ENCODE assay signal across 14 cellular contexts in the genomic region with DNA sequence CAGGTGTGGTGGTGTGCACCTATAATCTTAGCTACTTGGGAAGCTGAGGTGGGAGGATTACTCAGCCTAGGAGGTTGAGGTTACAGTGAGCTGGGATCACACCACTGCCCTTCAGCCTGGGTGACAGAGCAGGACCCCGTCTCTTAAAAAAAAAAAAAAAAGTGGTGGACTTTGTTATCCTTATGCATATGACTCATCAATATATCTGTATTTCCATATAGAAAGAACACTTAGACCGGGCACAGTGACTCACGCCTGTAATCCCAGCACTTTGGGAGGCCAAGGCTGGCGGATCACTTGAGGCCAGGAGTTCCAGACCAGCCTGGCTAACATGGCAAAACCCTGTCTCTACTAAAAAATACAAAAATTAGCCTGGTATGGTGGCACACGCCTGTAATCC. TPM values are rescaled to one million over a fixed set of nuclear protein-coding genes. Genes with fewer than 3 reads are reported as not detected.
DNase-seq lines count a peak whose midpoint lies in the region; ATAC-seq and TF ChIP-seq lines count a peak whose summit lies in the region.
"Not testable (repeated sequence)": the region's sequence is repeated elsewhere in the genome, so short reads cannot be mapped to it uniquely, and the experiment has no call there.
"Had no signal": no experiment of that assay in that cellular context is flagged by ENCODE, and none has a peak within 500 bp of the region (broad histone marks: within the 10 kb centered on the region; RNA-seq: fewer than 3 reads in every experiment).

No MANE protein-coding gene starts in this region.

- peaks cover 17% of the 10 kb centered on the region for H3K4me1 Mint-ChIP-seq in Caco-2 (ENCODE audit: low read depth, unreplicated experiment)
- H3K4me1 Mint-ChIP-seq in activated CD8-positive, alpha-beta memory T cell treated with anti-CD3 and anti-CD28 coated beads, Interleukin-2, amount 10 ng/mL, durations not matched to agents 7 days and 5 days, result peaks cover 49% of the 10 kb centered on the region
- H3K4me1 Mint-ChIP-seq in naive thymus-derived CD4-positive, alpha-beta T cell, result peaks cover 17 to 54% (median 49%) of the 10 kb centered on the region in 7 donors
- peaks cover 17 to 36% of the 10 kb centered on the region in 2 donors for H3K4me1 Mint-ChIP-seq in stimulated activated naive B cell treated with anti-CD40 and anti-IgM and Interleukin-4, amounts not matched to agents 10 μg/mL and 1 μg/mL and 100 μg/mL, for 72 hours

- TF ChIP-seq POLR2A in adrenal gland (IDR thresholded peaks at IDR 0.05); heart left ventricle (IDR thresholded peaks at IDR 0.05): not testable (repeated sequence)

- H3K4me3 Mint-ChIP-seq in Caco-2 (ENCODE audit: unreplicated experiment), result peak overlapping the region; percentile 96
- H3K4me3 Mint-ChIP-seq in activated CD8-positive, alpha-beta memory T cell treated with anti-CD3 and anti-CD28 coated beads, Interleukin-2, amount 10 ng/mL, durations not matched to agents 7 days and 5 days; stimulated activated naive B cell treated with anti-CD40 and anti-IgM and Interleukin-4, amounts not matched to agents 10 μg/mL and 1 μg/mL and 100 μg/mL, for 72 hours: not testable (repeated sequence)
- H3K4me3 Mint-ChIP-seq in naive thymus-derived CD4-positive, alpha-beta T cell, result peak overlapping the region in 8 of 10 donors; percentile 62 to 96 (median 78)

- 76 to 91% (median 90%) methylated on average over 4 to 5 of the region's 5 CpGs for WGBS in adrenal gland, 4 donors
- 95 to 100% (median 98%) methylated on average over 5 of the region's 5 CpGs for WGBS in heart left ventricle, 4 donors

- intact Hi-C loops in Caco-2 (cut with micrococcal nuclease; ENCODE audit: unreplicated experiment), result loop anchor here (1.0 kb wide), 1 partner anchor 14 kb away; no protein-coding TSS in a partner anchor
- intact Hi-C loops in PC-9 (cut with micrococcal nuclease; ENCODE audit: unreplicated experiment), result loop anchor here (2.0 kb wide), 1 partner anchor 25 kb away; no protein-coding TSS in a partner anchor
- intact Hi-C loops in adrenal gland (cut with DNase I); naive thymus-derived CD4-positive, alpha-beta T cell (cut with micrococcal nuclease): not testable (repeated sequence)
- intact Hi-C loops in heart left ventricle (cut with DNase I), result loop anchor here in 4 of 10 donors (1.0 to 2.0 kb wide), 3 partner anchors 14 to 25 kb away; a partner anchor contains a TSS

- H3K27ac Mint-ChIP-seq in Caco-2 (ENCODE audit: unreplicated experiment), result peak overlapping the region; percentile 99
- H3K27ac Mint-ChIP-seq in activated CD8-positive, alpha-beta memory T cell treated with anti-CD3 and anti-CD28 coated beads, Interleukin-2, amount 10 ng/mL, durations not matched to agents 7 days and 5 days, result peak overlapping the region; percentile 64
- H3K27ac Mint-ChIP-seq in naive thymus-derived CD4-positive, alpha-beta T cell, result peak overlapping the region in 8 of 9 donors; percentile 58 to 98 (median 94)
- H3K27ac Mint-ChIP-seq in stimulated activated naive B cell treated with anti-CD40 and anti-IgM and Interleukin-4, amounts not matched to agents 10 μg/mL and 1 μg/mL and 100 μg/mL, for 72 hours, result peak overlapping the region; percentile 59

- DNase-seq in Caco-2; PC-9; activated CD8-positive, alpha-beta memory T cell treated with anti-CD3 and anti-CD28 coated beads, Interleukin-2, amount 10 ng/mL, durations not matched to agents 7 days and 5 days; adrenal gland; heart left ventricle; naive thymus-derived CD4-positive, alpha-beta T cell; stimulated activated naive B cell treated with anti-CD40 and anti-IgM and Interleukin-4, amounts not matched to agents 10 μg/mL and 1 μg/mL and 100 μg/mL, for 72 hours: not testable (repeated sequence)

- CTCF ChIA-PET in Caco-2 (lab: Charles Lee), result interaction anchor here (0.8 kb wide), 1 partner anchor 129 kb away, joined by 5 read pairs; no protein-coding TSS in a partner anchor
- CTCF ChIA-PET in PC-9 (lab: Charles Lee); activated CD8-positive, alpha-beta memory T cell treated with anti-CD3 and anti-CD28 coated beads, Interleukin-2, amount 10 ng/mL, durations not matched to agents 7 days and 5 days (lab: Charles Lee); naive thymus-derived CD4-positive, alpha-beta T cell (lab: Charles Lee): not testable (repeated sequence)

- H2AFZ ChIP-seq in PC-9, result not testable (repeated sequence)

- H3K27me3 ChIP-seq in Caco-2 (replicated peaks; ENCODE audit: control insufficient read depth, insufficient read depth, low read length); PC-9 (ENCODE audit: insufficient read depth, low read depth); adrenal gland; heart left ventricle; naive thymus-derived CD4-positive, alpha-beta T cell (ENCODE audit: control insufficient read depth in 2 of 2, insufficient read depth in 2 of 2, low read length in 2 of 2): not testable (repeated sequence)

- peak overlapping the region; percentile 68; the same call in 1 of the 2 replicates for H3K4me3 ChIP-seq in Caco-2 (ENCODE audit: low read depth, low read length)
- H3K4me3 ChIP-seq in PC-9; adrenal gland; heart left ventricle; naive thymus-derived CD4-positive, alpha-beta T cell (ENCODE audit: low read length): not testable (repeated sequence)

- BruUV-seq in Caco-2 (replicated peaks; lab: Mats Ljungman, UMichigan); PC-9 (replicated peaks; lab: Mats Ljungman, UMichigan): not testable (repeated sequence)

- not testable (repeated sequence) for H3K4me1 ChIP-seq in Caco-2; adrenal gland (replicated peaks in 1 of 2)
- H3K4me1 ChIP-seq in PC-9 (replicated peaks; ENCODE audit: insufficient read depth), result peaks cover 14% of the 10 kb centered on the region
- peaks cover 0 to 41% (median 9%) of the 10 kb centered on the region in 12 donors for H3K4me1 ChIP-seq in heart left ventricle
- H3K4me1 ChIP-seq in naive thymus-derived CD4-positive, alpha-beta T cell (ENCODE audit: control insufficient read depth in 2 of 2, insufficient read depth in 2 of 2, low read length in 2 of 2), result peaks cover 24 to 35% of the 10 kb centered on the region in 2 donors

- peaks cover 21% of the 10 kb centered on the region for H3K36me3 Mint-ChIP-seq in Caco-2 (ENCODE audit: insufficient read depth, unreplicated experiment)
- H3K36me3 Mint-ChIP-seq in activated CD8-positive, alpha-beta memory T cell treated with anti-CD3 and anti-CD28 coated beads, Interleukin-2, amount 10 ng/mL, durations not matched to agents 7 days and 5 days; naive thymus-derived CD4-positive, alpha-beta T cell; stimulated activated naive B cell treated with anti-CD40 and anti-IgM and Interleukin-4, amounts not matched to agents 10 μg/mL and 1 μg/mL and 100 μg/mL, for 72 hours: not testable (repeated sequence)

- peak overlapping the region; percentile 77; the same call in 1 of the 2 replicates for H3K27ac ChIP-seq in PC-9
- peak overlapping the region in 3 of 5 donors; percentile 94 to 99 (median 99) for H3K27ac ChIP-seq in adrenal gland
- peak overlapping the region in 8 of 12 donors; percentile 96 to 100 (median 98) for H3K27ac ChIP-seq in heart left ventricle
- H3K27ac ChIP-seq in naive thymus-derived CD4-positive, alpha-beta T cell (ENCODE audit: low read depth, low read length), result not testable (repeated sequence)

- not testable (repeated sequence) for H4K20me1 ChIP-seq in PC-9 (ENCODE audit: insufficient read depth)

- H3K4me2 ChIP-seq in PC-9, result not testable (repeated sequence)

- ATAC-seq in activated CD8-positive, alpha-beta memory T cell treated with anti-CD3 and anti-CD28 coated beads, Interleukin-2, amount 10 ng/mL, durations not matched to agents 7 days and 5 days; heart left ventricle; naive thymus-derived CD4-positive, alpha-beta T cell; stimulated activated naive B cell treated with anti-CD40 and anti-IgM and Interleukin-4, amounts not matched to agents 10 μg/mL and 1 μg/mL and 100 μg/mL, for 72 hours (replicated peaks): not testable (repeated sequence)

- peaks cover 30% of the 10 kb centered on the region for H3F3A ChIP-seq in PC-9 (ENCODE audit: insufficient read depth, low read depth)

- not testable (repeated sequence) for H3K9me3 Mint-ChIP-seq in Caco-2 (ENCODE audit: unreplicated experiment); activated CD8-positive, alpha-beta memory T cell treated with anti-CD3 and anti-CD28 coated beads, Interleukin-2, amount 10 ng/mL, durations not matched to agents 7 days and 5 days (ENCODE audit: low read depth); naive thymus-derived CD4-positive, alpha-beta T cell; stimulated activated naive B cell treated with anti-CD40 and anti-IgM and Interleukin-4, amounts not matched to agents 10 μg/mL and 1 μg/mL and 100 μg/mL, for 72 hours

- not testable (repeated sequence) for H3K36me3 ChIP-seq in Caco-2 (ENCODE audit: control insufficient read depth, insufficient read depth, low read length); PC-9 (ENCODE audit: low read depth); adrenal gland (replicated peaks in 1 of 2); heart left ventricle; naive thymus-derived CD4-positive, alpha-beta T cell (ENCODE audit: control insufficient read depth in 2 of 3, insufficient read depth in 3 of 3, low read length in 3 of 3)

- not testable (repeated sequence) for H3K9me2 ChIP-seq in PC-9 (ENCODE audit: insufficient read depth)

- H3K79me2 ChIP-seq in PC-9 (ENCODE audit: low read depth), result not testable (repeated sequence)

- TF ChIP-seq CTCF in Caco-2 (IDR thresholded peaks at IDR 0.05; ENCODE audit: insufficient read depth in 1 of 2, low read depth in 1 of 2, low read length in 1 of 2, severe bottlenecking in 1 of 2, unreplicated experiment in 1 of 2); PC-9 (conservative IDR thresholded peaks at IDR 0.05); adrenal gland (IDR thresholded peaks at IDR 0.05); heart left ventricle (IDR thresholded peaks at IDR 0.05): not testable (repeated sequence)

- H3K27me3 Mint-ChIP-seq in Caco-2 (ENCODE audit: insufficient read depth, unreplicated experiment); activated CD8-positive, alpha-beta memory T cell treated with anti-CD3 and anti-CD28 coated beads, Interleukin-2, amount 10 ng/mL, durations not matched to agents 7 days and 5 days; naive thymus-derived CD4-positive, alpha-beta T cell; stimulated activated naive B cell treated with anti-CD40 and anti-IgM and Interleukin-4, amounts not matched to agents 10 μg/mL and 1 μg/mL and 100 μg/mL, for 72 hours: not testable (repeated sequence)

- not testable (repeated sequence) for H3K9me3 ChIP-seq in Caco-2; PC-9 (ENCODE audit: insufficient read depth, low read depth); adrenal gland (replicated peaks in 1 of 3); heart left ventricle; naive thymus-derived CD4-positive, alpha-beta T cell (ENCODE audit: control insufficient read depth in 2 of 3, low read length in 3 of 3)

- POLR2A ChIA-PET in Caco-2 (lab: Charles Lee), result interaction anchor here (0.6 to 2.5 kb wide), 2 partner anchors 13 to 14 kb away, joined by 3 to 25 read pairs; a partner anchor contains a TSS
- POLR2A ChIA-PET in PC-9 (lab: Charles Lee; ENCODE audit: unreplicated experiment), result not testable (repeated sequence)
- POLR2A ChIA-PET in naive thymus-derived CD4-positive, alpha-beta T cell (lab: Charles Lee), result interaction anchor here (0.8 to 4.9 kb wide), 5 partner anchors 12 to 130 kb away, joined by 3 to 72 read pairs (median 12); a partner anchor contains a TSS

RNA-seq across cellular contexts. Expression of a gene that starts 13.0 kb away (rescaled TPM):
- 405 and 423 TPM in 2 replicates for total RNA-seq in Caco-2 (2022)
- 267 and 337 TPM in 2 replicates for total RNA-seq in PC-9 (2021)
- total RNA-seq in activated CD8-positive, alpha-beta memory T cell treated with anti-CD3 and anti-CD28 coated beads, Interleukin-2, amount 10 ng/mL, durations not matched to agents 7 days and 5 days, result 100 to 1,000 TPM; 446 to 512 TPM
- 100 to 1,000 TPM; 103 to 207 (median 144) TPM for total RNA-seq in adrenal gland
- 100 to 1,000 TPM in 1 of 3 donors, 10 to 100 TPM in 2; 48.7 to 141 (median 51.3) TPM for polyA plus RNA-seq in adrenal gland
- 100 to 1,000 TPM in 1 of 9 donors, 10 to 100 TPM in 8; 60.4 to 142 (median 79.1) TPM for total RNA-seq in heart left ventricle
- polyA plus RNA-seq in heart left ventricle, result 10 to 100 TPM; 24.0 to 95.2 TPM
- total RNA-seq in naive thymus-derived CD4-positive, alpha-beta T cell, result 100 to 1,000 TPM in 4 of 5 experiments, 10 to 100 TPM in 1; 88.1 to 449 (median 159) TPM
- 100 to 1,000 TPM; 193 to 269 TPM for polyA plus RNA-seq in naive thymus-derived CD4-positive, alpha-beta T cell

RNA-seq across cellular contexts. Expression of a gene that starts 15.0 kb away (rescaled TPM):
- total RNA-seq in Caco-2 (2022) (5.0 and 6.5 TPM in 2 replicates), PC-9 (2021) (11.8 and 14.5 TPM in 2 replicates), adrenal gland (1 to 10 TPM; 2.1 to 8.1 (median 4.5) TPM), heart left ventricle (1 to 10 TPM; 1.8 to 5.1 (median 2.4) TPM)
- 1 to 10 TPM; 1.9 to 2.7 TPM for total RNA-seq in activated CD8-positive, alpha-beta memory T cell treated with anti-CD3 and anti-CD28 coated beads, Interleukin-2, amount 10 ng/mL, durations not matched to agents 7 days and 5 days
- polyA plus RNA-seq in adrenal gland (1 to 10 TPM; 7.2 to 8.6 (median 7.6) TPM), heart left ventricle (1 to 10 TPM; 2.2 to 3.4 TPM)
- total RNA-seq in naive thymus-derived CD4-positive, alpha-beta T cell, result 10 to 100 TPM in 1 of 5 experiments, 1 to 10 TPM in 4; 4.1 to 12.0 (median 5.9) TPM
- 1 to 10 TPM; 5.9 to 6.8 TPM for polyA plus RNA-seq in naive thymus-derived CD4-positive, alpha-beta T cell

RNA-seq across cellular contexts. Expression of a gene that starts 50.5 kb away (rescaled TPM):
- total RNA-seq in Caco-2 (2022) (not detected in 2 replicates), PC-9 (2021) (not detected in 2 replicates), adrenal gland (under 1 TPM in 1 of 8 donors, not detected in 7; 0.86 TPM), heart left ventricle (not detected)
- under 1 TPM in 1 of 2 experiments, not detected in 1; 0.37 TPM for total RNA-seq in activated CD8-positive, alpha-beta memory T cell treated with anti-CD3 and anti-CD28 coated beads, Interleukin-2, amount 10 ng/mL, durations not matched to agents 7 days and 5 days
- polyA plus RNA-seq in adrenal gland (not detected), heart left ventricle (under 1 TPM in 1 of 2 donors, not detected in 1; 0.14 TPM)
- not detected for total RNA-seq in naive thymus-derived CD4-positive, alpha-beta T cell
- not detected for polyA plus RNA-seq in naive thymus-derived CD4-positive, alpha-beta T cell
- total RNA-seq: cardiac muscle cell, dermis microvascular lymphatic vessel endothelial cell, left cardiac atrium, M059J, mononuclear cell, occipital lobe, Right ventricle myocardium superior had no signal
- polyA plus RNA-seq: cardiac muscle cell had no signal
